1 cellular context compared by ENCODE assay signal in genomic region chrX:1355131-1355799, GRCh38.
TF ChIP-seq lines count a peak whose summit lies in the region.

No MANE protein-coding gene starts in this region.

TF ChIP-seq in SK-N-SH, 30 proteins besides CTCF, POLR2A, EP300 and RAD21 (continued from another document):
- TF ChIP-seq USF2 (IDR thresholded peaks at IDR 0.05; ENCODE audit: borderline replicate concordance, low read depth, low read length) (no peak), TAF1 (IDR thresholded peaks at IDR 0.05; ENCODE audit: borderline replicate concordance, low read depth, low read length) (no peak), SIN3A (IDR thresholded peaks at IDR 0.05; ENCODE audit: borderline replicate concordance, low read depth, low read length) (no peak), GABPA (IDR thresholded peaks at IDR 0.05; ENCODE audit: low read depth) (no peak), ELF1 (IDR thresholded peaks at IDR 0.05) (no peak), FOSL2 (IDR thresholded peaks at IDR 0.05; ENCODE audit: borderline replicate concordance, low read depth) (no peak), GATA2 (CRISPR knock-in tag; IDR thresholded peaks at IDR 0.05) (no peak), POLR2AphosphoS5 (IDR thresholded peaks at IDR 0.05; ENCODE audit: low read depth, low read length) (no peak), USF1 (IDR thresholded peaks at IDR 0.05; ENCODE audit: borderline replicate concordance, low read depth) (no peak), TEAD4 (IDR thresholded peaks at IDR 0.05; ENCODE audit: borderline replicate concordance, insufficient read depth) (no peak)
